ENCODE assay signal across 1 cellular context in genomic region chr1:151056574-151056973, GRCh38.
TF ChIP-seq lines count a peak whose summit lies in the region.

No MANE protein-coding gene starts in this region.

TF ChIP-seq in GM12878, 131 proteins besides CTCF, POLR2A, EP300 and RAD21:
- TF ChIP-seq PAX8 (IDR thresholded peaks at IDR 0.05) (no peak), BMI1 (IDR thresholded peaks at IDR 0.05; ENCODE audit: borderline replicate concordance) (no peak), CREB1 (IDR thresholded peaks at IDR 0.05; ENCODE audit: low read depth) (no peak), DPF2 (IDR thresholded peaks at IDR 0.05) (no peak), SMAD5 (IDR thresholded peaks at IDR 0.05; ENCODE audit: low read depth) (no peak), TCF3 (IDR thresholded peaks at IDR 0.05; ENCODE audit: borderline replicate concordance, insufficient read depth, low read depth, low read length) (no peak), IKZF1 (conservative IDR thresholded peaks at IDR 0.05) (no peak), SREBF2 (IDR thresholded peaks at IDR 0.05; ENCODE audit: low read length) (no peak), PML (IDR thresholded peaks at IDR 0.05; ENCODE audit: low read length) (no peak), POLR2AphosphoS2 (IDR thresholded peaks at IDR 0.05; ENCODE audit: low read depth, low read length) (no peak), JUNB (IDR thresholded peaks at IDR 0.05) (no peak), YY1 (IDR thresholded peaks at IDR 0.05; ENCODE audit: low read depth, low read length) (no peak), HDAC2 (IDR thresholded peaks at IDR 0.05) (no peak)
- TF ChIP-seq, protein P1, sequence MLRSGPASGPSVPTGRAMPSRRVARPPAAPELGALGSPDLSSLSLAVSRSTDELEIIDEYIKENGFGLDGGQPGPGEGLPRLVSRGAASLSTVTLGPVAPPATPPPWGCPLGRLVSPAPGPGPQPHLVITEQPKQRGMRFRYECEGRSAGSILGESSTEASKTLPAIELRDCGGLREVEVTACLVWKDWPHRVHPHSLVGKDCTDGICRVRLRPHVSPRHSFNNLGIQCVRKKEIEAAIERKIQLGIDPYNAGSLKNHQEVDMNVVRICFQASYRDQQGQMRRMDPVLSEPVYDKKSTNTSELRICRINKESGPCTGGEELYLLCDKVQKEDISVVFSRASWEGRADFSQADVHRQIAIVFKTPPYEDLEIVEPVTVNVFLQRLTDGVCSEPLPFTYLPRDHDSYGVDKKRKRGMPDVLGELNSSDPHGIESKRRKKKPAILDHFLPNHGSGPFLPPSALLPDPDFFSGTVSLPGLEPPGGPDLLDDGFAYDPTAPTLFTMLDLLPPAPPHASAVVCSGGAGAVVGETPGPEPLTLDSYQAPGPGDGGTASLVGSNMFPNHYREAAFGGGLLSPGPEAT (IDR thresholded peaks at IDR 0.05; ENCODE audit: low read depth) = no peak
- TF ChIP-seq, protein P2, sequence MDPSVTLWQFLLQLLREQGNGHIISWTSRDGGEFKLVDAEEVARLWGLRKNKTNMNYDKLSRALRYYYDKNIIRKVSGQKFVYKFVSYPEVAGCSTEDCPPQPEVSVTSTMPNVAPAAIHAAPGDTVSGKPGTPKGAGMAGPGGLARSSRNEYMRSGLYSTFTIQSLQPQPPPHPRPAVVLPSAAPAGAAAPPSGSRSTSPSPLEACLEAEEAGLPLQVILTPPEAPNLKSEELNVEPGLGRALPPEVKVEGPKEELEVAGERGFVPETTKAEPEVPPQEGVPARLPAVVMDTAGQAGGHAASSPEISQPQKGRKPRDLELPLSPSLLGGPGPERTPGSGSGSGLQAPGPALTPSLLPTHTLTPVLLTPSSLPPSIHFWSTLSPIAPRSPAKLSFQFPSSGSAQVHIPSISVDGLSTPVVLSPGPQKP (IDR thresholded peaks at IDR 0.05; ENCODE audit: low read depth, low read length) = no peak
- TF ChIP-seq, protein P3, sequence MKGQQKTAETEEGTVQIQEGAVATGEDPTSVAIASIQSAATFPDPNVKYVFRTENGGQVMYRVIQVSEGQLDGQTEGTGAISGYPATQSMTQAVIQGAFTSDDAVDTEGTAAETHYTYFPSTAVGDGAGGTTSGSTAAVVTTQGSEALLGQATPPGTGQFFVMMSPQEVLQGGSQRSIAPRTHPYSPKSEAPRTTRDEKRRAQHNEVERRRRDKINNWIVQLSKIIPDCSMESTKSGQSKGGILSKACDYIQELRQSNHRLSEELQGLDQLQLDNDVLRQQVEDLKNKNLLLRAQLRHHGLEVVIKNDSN (IDR thresholded peaks at IDR 0.05; ENCODE audit: borderline replicate concordance, extremely low read length, insufficient read depth, low read depth, low read length) = no peak
